8 cellular contexts compared by ENCODE assay signal in genomic region chr6:89034586-89035251, GRCh38. TPM values are rescaled to one million over a fixed set of nuclear protein-coding genes. Genes with fewer than 3 reads are reported as not detected.
DNase-seq lines count a peak whose midpoint lies in the region; ATAC-seq and TF ChIP-seq lines count a peak whose summit lies in the region.

No MANE protein-coding gene starts in this region.

- intact Hi-C loops in adrenal gland (cut with DNase I) = loop anchor here in 1 of 2 donors (5.0 kb wide), 1 partner anchor 48 kb away; the partner anchor contains the start of gene PNRC1

- TF ChIP-seq POLR2A in adrenal gland (IDR thresholded peaks at IDR 0.05) = no peak

- no peak for TF ChIP-seq CTCF in adrenal gland (IDR thresholded peaks at IDR 0.05)

- H3K27me3 ChIP-seq in adrenal gland (no peaks in the 10 kb centered on the region), H7 (ENCODE audit: control insufficient read depth, insufficient read depth, low read length) (no peaks in the 10 kb centered on the region)

- 52 to 60% (median 58%) methylated on average over 6 to 7 of the region's 7 CpGs for WGBS in adrenal gland, 4 donors

- peaks cover 18 to 22% of the 10 kb centered on the region in 2 donors for H3K4me1 ChIP-seq in adrenal gland (replicated peaks in 1 of 2)

- DNase-seq in HT1080 (ENCODE audit: low read depth) = peak; percentile 49
- DNase-seq in adrenal gland = peak; percentile 33 to 77 (median 62)
- peak; percentile 97 for DNase-seq in iris pigment epithelial cell (ENCODE audit: low read depth)
- peak; percentile 20 for DNase-seq in superior temporal gyrus (ENCODE audit: extremely low spot score)
- DNase-seq in H7 = no peak
- DNase-seq in effector CD4-positive, alpha-beta T cell = no peak
- DNase-seq in NAMALWA (ENCODE audit: low spot score) = no peak

- H3K36me3 ChIP-seq in adrenal gland (replicated peaks in 1 of 2) (no peaks in the 10 kb centered on the region), H7 (replicated peaks; ENCODE audit: control insufficient read depth, insufficient read depth, low read length) (no peaks in the 10 kb centered on the region)

- ATAC-seq in HG03378 (IDR thresholded peaks at IDR 0.05; ENCODE audit: unreplicated experiment) = no peak

- H3K27ac ChIP-seq in adrenal gland = peak overlapping the region; percentile 80 to 99 (median 84)

- H3K4me3 ChIP-seq in adrenal gland (peak overlapping the region in 1 of 4 donors; percentile 31), H7 (ENCODE audit: insufficient read depth, low read depth, low read length) (no peak overlapping the region)

- H3K9me3 ChIP-seq in adrenal gland (replicated peaks in 1 of 3) = no peaks in the 10 kb centered on the region

RNA-seq across cellular contexts. Expression of gene PNRC1, which starts 45.8 kb away (rescaled TPM):
- total RNA-seq in HT1080 (2014; rRNA removed; shearing (Covaris generic)) = 7.7 and 10.8 TPM in 2 replicates
- polyA plus RNA-seq in HT1080 (2015; cell fraction: cytosol; rRNA removed) = 21.3 and 26.3 TPM in 2 replicates
- 26.6 and 28.2 TPM in 2 replicates for polyA plus RNA-seq in HT1080 (2015; cell fraction: nucleus; rRNA removed)
- total RNA-seq in adrenal gland = 100 to 1,000 TPM; 135 to 359 (median 279) TPM
- 100 to 1,000 TPM in 1 of 3 donors, 10 to 100 TPM in 2; 65.5 to 116 (median 86.3) TPM for polyA plus RNA-seq in adrenal gland
- 12.7 and 21.5 TPM in 2 replicates for total RNA-seq in H7 (2014; rRNA removed; shearing (Covaris generic))

Comparison
In these comparisons a context has a peak if more than half of its experiments do, and no peak if none do; other contexts are left out.
1. DNase-seq: peak in HT1080 (single experiment), adrenal gland (7 of 7), iris pigment epithelial cell (single experiment) and superior temporal gyrus (single experiment); none in H7 (single experiment), effector CD4-positive, alpha-beta T cell (single experiment) and NAMALWA (single experiment).